8 cellular contexts compared by ENCODE assay signal in genomic region chr10:11170993-11171416, GRCh38.
DNase-seq lines count a peak whose midpoint lies in the region; ATAC-seq, FAIRE-seq and TF ChIP-seq lines count a peak whose summit lies in the region.

No MANE protein-coding gene starts in this region.

- no peak for TF ChIP-seq CTCF in tibial artery (IDR thresholded peaks at IDR 0.05)

- H3K9ac ChIP-seq in mucosa of rectum (ENCODE audit: low read depth in 1 of 2, low read length in 2 of 2) = peak overlapping the region in 1 of 2 donors; percentile 47

- peaks cover 6 to 7% of the 10 kb centered on the region in 2 donors for H3K36me3 ChIP-seq in mucosa of rectum (ENCODE audit: control insufficient read depth in 2 of 2, insufficient read depth in 2 of 2, low read length in 2 of 2)
- peaks cover 0 to 4% (median 2%) of the 10 kb centered on the region in 3 donors for H3K36me3 ChIP-seq in tibial artery

- DNase-seq in GM18507 (ENCODE audit: extremely low spot score, insufficient read length, low read depth) (no peak), SIG-M5 (lab: John Stamatoyannopoulos, UW) (peak; percentile 49), tibial artery (no peak), COLO829 (ENCODE audit: low spot score) (no peak), NCI-H524 (lab: John Stamatoyannopoulos, UW) (no peak)
- DNase-seq in activated CD4-positive, CD25-positive, alpha-beta regulatory T cell (lab: John Stamatoyannopoulos, UW) = no peak

- H3K27me3 ChIP-seq in mucosa of rectum (ENCODE audit: control insufficient read depth in 2 of 2, insufficient read depth in 2 of 2, low read length in 2 of 2) = no peaks in the 10 kb centered on the region
- no peaks in the 10 kb centered on the region for H3K27me3 ChIP-seq in tibial artery

- H3K27ac ChIP-seq in mucosa of rectum (ENCODE audit: low read depth in 2 of 2, low read length in 2 of 2) = peak overlapping the region; percentile 62 to 68
- no peak overlapping the region for H3K27ac ChIP-seq in tibial artery

- intact Hi-C loops in tibial artery (cut with DNase I; ENCODE audit: low total_unique reads) = no loop called here

- H3K9me3 ChIP-seq in mucosa of rectum (ENCODE audit: control insufficient read depth in 2 of 2, low read length in 2 of 2) = no peaks in the 10 kb centered on the region
- no peaks in the 10 kb centered on the region for H3K9me3 ChIP-seq in tibial artery

- FAIRE-seq in GM18507 (lab: Jason Lieb, UNC) = peak; percentile 91

- H3K4me3 ChIP-seq in mucosa of rectum (ENCODE audit: low read length in 2 of 2) (peak overlapping the region in 1 of 2 donors; percentile 10), tibial artery (no peak overlapping the region)

- H3K4me1 ChIP-seq in mucosa of rectum (ENCODE audit: control insufficient read depth in 2 of 2, insufficient read depth in 2 of 2, low read length in 2 of 2) = peaks cover 0 to 9% of the 10 kb centered on the region in 2 donors
- H3K4me1 ChIP-seq in tibial artery = peaks cover 0 to 8% (median 5%) of the 10 kb centered on the region in 4 donors

- peak; percentile 36 for ATAC-seq in HG02642 (IDR thresholded peaks at IDR 0.05; ENCODE audit: poor library complexity, unreplicated experiment)

Comparison
In these comparisons a context has a peak if more than half of its experiments do, and no peak if none do; other contexts are left out.
1. H3K27ac ChIP-seq: peak in mucosa of rectum (2 of 2); none in tibial artery (0 of 2).